Comparison of ENCODE assay signal across 25 cellular contexts in the genomic region with DNA sequence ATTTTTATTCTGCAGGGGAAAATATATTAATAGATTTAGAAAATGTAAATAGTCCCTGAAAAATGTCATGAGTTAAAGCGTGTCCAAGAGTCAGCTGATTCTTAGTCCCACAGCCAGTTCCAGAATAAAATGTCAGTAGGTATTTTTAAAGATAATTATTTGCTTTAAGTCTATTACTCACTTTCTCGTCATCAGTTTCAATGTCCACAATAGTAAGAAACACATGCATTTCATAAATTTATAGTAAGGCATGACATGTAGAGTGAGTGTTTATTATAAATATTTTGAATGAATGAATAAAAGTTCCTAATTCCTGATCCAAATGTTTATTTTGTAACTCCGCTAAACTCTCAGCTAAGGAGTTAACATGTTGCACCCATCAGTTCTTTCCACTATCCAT.
"Had no signal": no experiment of that assay in that cellular context is flagged by ENCODE, and none has a peak within 500 bp of the region (broad histone marks: within the 10 kb centered on the region; RNA-seq: fewer than 3 reads in every experiment).

No MANE protein-coding gene starts in this region.

- H3K4me1 ChIP-seq: body of pancreas, testis, transverse colon had no signal

- H3K4me2 ChIP-seq: neural progenitor cell had no signal

- H3K36me3 ChIP-seq: neural progenitor cell, transverse colon had no signal

- H2AFZ ChIP-seq: neural progenitor cell had no signal

- H3K27me3 ChIP-seq: body of pancreas, neural progenitor cell, testis, transverse colon had no signal

- ATAC-seq: activated CD8-positive, alpha-beta memory T cell treated with anti-CD3 and anti-CD28 coated beads, Interleukin-2, amount 10 ng/mL, durations not matched to agents 7 days and 5 days; activated CD8-positive, alpha-beta T cell treated with anti-CD3 and anti-CD28 coated beads, Interleukin-2, amount 10 ng/mL, durations not matched to agents 7 days and 5 days; body of pancreas; effector memory CD8-positive, alpha-beta T cell; esophagus mucosa; naive thymus-derived CD8-positive, alpha-beta T cell; right cardiac atrium; stimulated activated naive CD8-positive, alpha-beta T cell treated with anti-CD3 and anti-CD28 coated beads, Interleukin-15, Interleukin-2, amounts not matched to agents 100 U/mL and 50 U/mL, for 24 hours had no signal

- DNase-seq: activated B cell treated with CpG ODN at 0.5 μM for 24 hours; activated CD4-positive, alpha-beta T cell treated with anti-CD3 and anti-CD28 coated beads, Interleukin-2, amount 50 U/mL, for 1 hour; activated CD8-positive, alpha-beta memory T cell treated with anti-CD3 and anti-CD28 coated beads, Interleukin-2, amount 10 ng/mL, durations not matched to agents 7 days and 5 days; activated CD8-positive, alpha-beta T cell treated with anti-CD3 and anti-CD28 coated beads, Interleukin-2, amount 10 ng/mL, durations not matched to agents 7 days and 5 days; activated effector memory CD4-positive, alpha-beta T cell treated with Interleukin-2 at 50 U/mL for 16 hours; activated naive CD4-positive, alpha-beta T cell treated with Interleukin-2 at 50 U/mL for 16 hours; anterior cingulate cortex; body of pancreas; cortex of kidney; effector memory CD8-positive, alpha-beta T cell; head of caudate nucleus; hippocampal formation; immature natural killer cell; midbrain; naive thymus-derived CD8-positive, alpha-beta T cell; occipital lobe; posterior cingulate gyrus; right cardiac atrium; stimulated activated CD4-positive, alpha-beta T cell treated with anti-CD3 and anti-CD28 coated beads, Interleukin-4, amount 100 ng/mL, for 1 hour; stimulated activated naive CD8-positive, alpha-beta T cell treated with anti-CD3 and anti-CD28 coated beads, Interleukin-15, Interleukin-2, amounts not matched to agents 100 U/mL and 50 U/mL, for 24 hours; T-helper 1 cell; testis; transverse colon had no signal

- H3K27ac ChIP-seq: body of pancreas, neural progenitor cell, testis, transverse colon had no signal

- H3K4me3 ChIP-seq: body of pancreas, neural progenitor cell, testis, transverse colon had no signal

- H3K9me3 ChIP-seq: body of pancreas, testis, transverse colon had no signal

- H3K9ac ChIP-seq: neural progenitor cell had no signal
